ENCODE assay signal across 15 cellular contexts in the genomic region with DNA sequence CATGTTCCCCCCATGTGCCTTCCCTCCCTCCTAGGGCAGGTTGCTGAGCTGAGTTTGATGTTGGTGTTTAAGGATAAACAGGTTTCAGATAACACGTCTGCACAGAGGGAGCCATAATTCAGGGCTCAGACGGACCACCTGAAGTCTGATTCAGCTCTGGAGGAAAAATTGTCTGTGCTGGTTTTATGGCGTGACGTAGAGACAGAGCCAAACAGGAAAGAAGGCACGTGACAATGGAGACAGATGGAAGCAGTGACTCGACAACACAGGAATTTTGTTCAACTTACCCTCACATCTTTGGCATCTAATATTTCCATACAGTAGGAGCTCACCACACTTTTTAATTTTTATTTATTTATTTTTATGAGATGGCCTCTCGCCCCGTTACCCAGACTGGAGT. TPM values are rescaled to one million over a fixed set of nuclear protein-coding genes. Genes with fewer than 3 reads are reported as not detected.
A peak's percentile ranks its signal among the peaks of the same experiment; 100 is the strongest.
DNase-seq lines count a peak whose midpoint lies in the region; ATAC-seq and TF ChIP-seq lines count a peak whose summit lies in the region.
"Had no signal": no experiment of that assay in that cellular context is flagged by ENCODE, and none has a peak within 500 bp of the region (broad histone marks: within the 10 kb centered on the region; RNA-seq: fewer than 3 reads in every experiment).

No MANE protein-coding gene starts in this region.

- ATAC-seq in natural killer cell treated with Interleukin-12 subunit alpha and Interleukin-12 subunit beta and Interleukin-15 and Interleukin-18, amount 100 ng/mL, for 72 hours, result no peak
- ATAC-seq in HG02571 (IDR thresholded peaks at IDR 0.05; ENCODE audit: unreplicated experiment), result no peak
- ATAC-seq: pancreas had no signal

- H3K9me3 ChIP-seq in mesenchymal stem cell (ENCODE audit: control insufficient read depth, low read length), result no peaks in the 10 kb centered on the region
- H3K9me3 ChIP-seq: pancreas, testis had no signal

- TF ChIP-seq CTCF in AG10803 (conservative IDR thresholded peaks at IDR 0.05; ENCODE audit: low read length), result no peak
- no peak for TF ChIP-seq CTCF in chondrocyte (IDR thresholded peaks at IDR 0.05)

- H3K4me1 ChIP-seq in mesenchymal stem cell (ENCODE audit: control insufficient read depth, insufficient read depth, low read depth, low read length), result peaks cover 17% of the 10 kb centered on the region
- H3K4me1 ChIP-seq: testis had no signal

- H4K8ac ChIP-seq in mesenchymal stem cell (ENCODE audit: low read length), result no peak overlapping the region

- no peak overlapping the region for H2BK5ac ChIP-seq in mesenchymal stem cell (ENCODE audit: low read depth, low read length, poor library complexity, severe bottlenecking)

- H3K4me1 Mint-ChIP-seq in chondrocyte (ENCODE audit: low read depth), result peaks cover 20% of the 10 kb centered on the region
- H3K4me1 Mint-ChIP-seq in natural killer cell treated with Interleukin-12 subunit alpha and Interleukin-12 subunit beta and Interleukin-15 and Interleukin-18, amount 100 ng/mL, for 72 hours (ENCODE audit: low read depth in 2 of 2), result peaks cover 4 to 7% of the 10 kb centered on the region in 2 donors
- H3K4me1 Mint-ChIP-seq: central memory CD8-positive, alpha-beta T cell had no signal

- peak overlapping the region; percentile 51 for H3K9ac ChIP-seq in mesenchymal stem cell (ENCODE audit: low read length)

- H3K4me3 Mint-ChIP-seq in chondrocyte (ENCODE audit: unreplicated experiment), result no peak overlapping the region
- no peak overlapping the region for H3K4me3 Mint-ChIP-seq in natural killer cell treated with Interleukin-12 subunit alpha and Interleukin-12 subunit beta and Interleukin-15 and Interleukin-18, amount 100 ng/mL, for 72 hours
- H3K4me3 Mint-ChIP-seq: central memory CD8-positive, alpha-beta T cell had no signal

- H3K36me3 Mint-ChIP-seq in chondrocyte (ENCODE audit: low read depth), result no peaks in the 10 kb centered on the region
- no peaks in the 10 kb centered on the region for H3K36me3 Mint-ChIP-seq in natural killer cell treated with Interleukin-12 subunit alpha and Interleukin-12 subunit beta and Interleukin-15 and Interleukin-18, amount 100 ng/mL, for 72 hours

- H3K18ac ChIP-seq in mesenchymal stem cell (ENCODE audit: low read depth in 1 of 2, low read length in 2 of 2), result peak overlapping the region in 1 of 2 experiments; percentile 79

- H3K27me3 Mint-ChIP-seq in chondrocyte (ENCODE audit: low read depth), result no peaks in the 10 kb centered on the region
- peaks cover 18 to 27% of the 10 kb centered on the region in 2 donors for H3K27me3 Mint-ChIP-seq in natural killer cell treated with Interleukin-12 subunit alpha and Interleukin-12 subunit beta and Interleukin-15 and Interleukin-18, amount 100 ng/mL, for 72 hours

- peaks cover 0 to 8% of the 10 kb centered on the region in 2 experiments for H3K27me3 ChIP-seq in mesenchymal stem cell (ENCODE audit: control insufficient read depth in 1 of 2, insufficient read depth in 1 of 2, low read length in 2 of 2)
- H3K27me3 ChIP-seq: pancreas, testis had no signal

- WGBS in mesenchymal stem cell, result 18% methylated on average over 7 of the region's 8 CpGs

- H3K4ac ChIP-seq in mesenchymal stem cell (ENCODE audit: low read depth in 1 of 2, low read length in 2 of 2), result no peak overlapping the region

- H4K91ac ChIP-seq in mesenchymal stem cell (ENCODE audit: low read length), result peak overlapping the region; percentile 70

- no peak overlapping the region for H2BK15ac ChIP-seq in mesenchymal stem cell (ENCODE audit: low read depth, poor library complexity, severe bottlenecking)

- no peak overlapping the region for H3K4me3 ChIP-seq in AG10803 (ENCODE audit: low read length)
- H3K4me3 ChIP-seq in mesenchymal stem cell (ENCODE audit: insufficient read depth in 1 of 2, low read depth in 1 of 2, low read length in 2 of 2), result no peak overlapping the region
- H3K4me3 ChIP-seq: pancreas, testis had no signal

- no peak overlapping the region for H3K23ac ChIP-seq in mesenchymal stem cell (ENCODE audit: low read length in 2 of 2)

- peak overlapping the region; percentile 95 for H2AK5ac ChIP-seq in mesenchymal stem cell (ENCODE audit: low read length, severe bottlenecking)

- H3K79me1 ChIP-seq in mesenchymal stem cell (replicated peaks; ENCODE audit: low read length, poor library complexity, severe bottlenecking), result no peaks in the 10 kb centered on the region

- H2BK12ac ChIP-seq in mesenchymal stem cell (ENCODE audit: low read length in 2 of 2), result peak overlapping the region in 1 of 2 experiments; percentile 92

- H2AFZ ChIP-seq in mesenchymal stem cell (ENCODE audit: low read depth, low read length), result no peak overlapping the region

- DNase-seq in AG10803 (ENCODE audit: low read depth), result peak; percentile 93
- peak; percentile 92 for DNase-seq in LHCN-M2 (ENCODE audit: low read depth)
- DNase-seq in chondrocyte (ENCODE audit: low spot score), result no peak
- DNase-seq in mesenchymal stem cell, result peak; percentile 91
- DNase-seq in HUDEP-2 (lab: John Stamatoyannopoulos, UW; ENCODE audit: unreplicated experiment in 76 of 76), result no peak
- no peak for DNase-seq in ecto neural progenitor cell (ENCODE audit: low spot score)
- no peak for DNase-seq in natural killer cell treated with Interleukin-12 subunit alpha and Interleukin-12 subunit beta and Interleukin-15 and Interleukin-18, amount 100 ng/mL, for 72 hours (ENCODE audit: low spot score)
- DNase-seq: COR-L47, glutamatergic neuron, NCI-H1694, pancreas, testis had no signal

- H3K27ac ChIP-seq in mesenchymal stem cell (ENCODE audit: low read length, poor library complexity, severe bottlenecking), result peak overlapping the region; percentile 78
- H3K27ac ChIP-seq: pancreas, testis, VCaP had no signal

- no peak overlapping the region for H3K4me2 ChIP-seq in mesenchymal stem cell (ENCODE audit: low read length, poor library complexity, severe bottlenecking)

- peak overlapping the region; percentile 73 for H3K27ac Mint-ChIP-seq in chondrocyte (ENCODE audit: unreplicated experiment)
- H3K27ac Mint-ChIP-seq in natural killer cell treated with Interleukin-12 subunit alpha and Interleukin-12 subunit beta and Interleukin-15 and Interleukin-18, amount 100 ng/mL, for 72 hours, result no peak overlapping the region

- H3K9me3 Mint-ChIP-seq in chondrocyte (ENCODE audit: low read depth), result no peaks in the 10 kb centered on the region
- H3K9me3 Mint-ChIP-seq in natural killer cell treated with Interleukin-12 subunit alpha and Interleukin-12 subunit beta and Interleukin-15 and Interleukin-18, amount 100 ng/mL, for 72 hours, result no peaks in the 10 kb centered on the region
- H3K9me3 Mint-ChIP-seq: central memory CD8-positive, alpha-beta T cell had no signal

- H3K36me3 ChIP-seq in mesenchymal stem cell (ENCODE audit: control insufficient read depth in 1 of 2, insufficient read depth in 2 of 2, low read depth in 1 of 2, low read length in 2 of 2), result no peaks in the 10 kb centered on the region
- H3K36me3 ChIP-seq: pancreas had no signal

- H3K14ac ChIP-seq in mesenchymal stem cell (ENCODE audit: low read length in 2 of 2), result no peak overlapping the region

- no peak overlapping the region for H2BK120ac ChIP-seq in mesenchymal stem cell (ENCODE audit: low read depth, low read length)

RNA-seq across cellular contexts. Expression of a gene that starts 10.7 kb away (rescaled TPM):
- total RNA-seq in LHCN-M2 (2014; rRNA removed), result 70.6 and 71.6 TPM in 2 replicates
- 35.4 TPM for polyA plus RNA-seq in LHCN-M2 (2012)
- total RNA-seq in chondrocyte, result 43.0 to 59.3 TPM (median 43.4 TPM) in 3 replicates
- polyA plus RNA-seq in mesenchymal stem cell (2013, experiment 1 of 2), result 51.6 TPM
- 51.4 TPM for polyA plus RNA-seq in mesenchymal stem cell (2013, experiment 2 of 2)
- 100 to 1,000 TPM; 111 to 156 TPM for total RNA-seq in natural killer cell treated with Interleukin-12 subunit alpha and Interleukin-12 subunit beta and Interleukin-15 and Interleukin-18, amount 100 ng/mL, for 72 hours

RNA-seq across cellular contexts. Expression of a gene that starts 40.8 kb away (rescaled TPM):
- total RNA-seq in LHCN-M2 (2014; rRNA removed) (40.7 and 45.5 TPM in 2 replicates), chondrocyte (40.2 to 43.8 TPM (median 42.4 TPM) in 3 replicates)
- 21.0 TPM for polyA plus RNA-seq in LHCN-M2 (2012)
- 19.3 TPM for polyA plus RNA-seq in mesenchymal stem cell (2013, experiment 1 of 2)
- 18.4 TPM for polyA plus RNA-seq in mesenchymal stem cell (2013, experiment 2 of 2)
- total RNA-seq in natural killer cell treated with Interleukin-12 subunit alpha and Interleukin-12 subunit beta and Interleukin-15 and Interleukin-18, amount 100 ng/mL, for 72 hours, result 10 to 100 TPM; 35.9 to 48.6 TPM

Comparison
In these comparisons a context has a peak if more than half of its experiments do, and no peak if none do; other contexts are left out.
1. DNase-seq: peak in AG10803 (single experiment), LHCN-M2 (single experiment) and mesenchymal stem cell (single experiment); none in chondrocyte (single experiment), HUDEP-2 (0 of 76), ecto neural progenitor cell (single experiment) and natural killer cell treated with Interleukin-12 subunit alpha and Interleukin-12 subunit beta and Interleukin-15 and Interleukin-18, amount 100 ng/mL, for 72 hours (single experiment).